In the genomic region with DNA sequence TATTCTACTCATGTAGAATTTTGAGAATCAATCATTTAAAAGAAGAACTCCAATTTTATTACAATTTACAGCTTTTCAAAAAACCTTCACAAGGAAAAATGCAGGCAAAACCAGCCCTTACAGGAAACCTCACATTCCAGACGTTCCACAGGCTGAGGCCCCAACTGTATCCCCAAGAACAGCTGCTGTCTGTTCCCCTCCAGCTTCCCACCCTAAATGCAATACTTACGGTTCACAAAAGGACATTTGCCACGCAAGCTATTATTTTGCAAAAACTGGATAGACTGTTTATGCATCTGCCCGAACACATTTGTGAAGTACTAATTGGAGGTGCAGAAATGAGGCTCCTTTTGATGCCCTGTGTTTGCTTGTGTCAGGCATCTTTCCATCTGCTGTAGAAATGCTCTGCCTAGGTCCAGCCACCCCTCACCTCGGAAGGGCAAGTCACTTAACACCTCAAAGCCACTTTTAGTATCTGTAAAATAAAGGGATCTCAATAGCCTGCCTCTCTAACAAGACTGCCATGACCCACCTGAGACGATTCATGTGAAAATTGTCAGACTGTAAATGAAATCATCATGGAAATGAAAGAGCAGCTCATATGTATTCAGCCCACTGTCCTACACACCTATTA, we compare ENCODE assay signal across 1 cellular context.
TF ChIP-seq lines count a peak whose summit lies in the region.

No MANE protein-coding gene starts in this region.

TF ChIP-seq in endothelial cell of umbilical vein, 7 proteins besides CTCF, POLR2A, EP300 and RAD21 (continued from another document):
- no peak for TF ChIP-seq MYC (IDR thresholded peaks at IDR 0.05; ENCODE audit: low read depth, low read length)
- TF ChIP-seq EZH2 (IDR thresholded peaks at IDR 0.05; ENCODE audit: borderline replicate concordance, low read depth, low read length, severe bottlenecking), result no peak
- TF ChIP-seq POLR2AphosphoS5 (IDR thresholded peaks at IDR 0.05; ENCODE audit: insufficient read depth, low read depth, low read length), result no peak
- TF ChIP-seq JUN (IDR thresholded peaks at IDR 0.05; ENCODE audit: borderline replicate concordance, insufficient read depth, insufficient read length, low read depth), result no peak
